9 cellular contexts compared by ENCODE assay signal in genomic region chr12:75390156-75390898, GRCh38. TPM values are rescaled to one million over a fixed set of nuclear protein-coding genes. Genes with fewer than 3 reads are reported as not detected.
DNase-seq lines count a peak whose midpoint lies in the region; ATAC-seq, FAIRE-seq and TF ChIP-seq lines count a peak whose summit lies in the region.
"Had no signal": no experiment of that assay in that cellular context is flagged by ENCODE, and none has a peak within 500 bp of the region (broad histone marks: within the 10 kb centered on the region; RNA-seq: fewer than 3 reads in every experiment).

No MANE protein-coding gene starts in this region.

- no peak for FAIRE-seq in GM12892 (lab: Jason Lieb, UNC)

- ATAC-seq in T-helper 17 cell (no peak), right cardiac atrium (peak in 1 of 2 donors; percentile 15)
- no peak for ATAC-seq in stimulated activated naive B cell treated with anti-CD40 and anti-IgM and Interleukin-4, amounts not matched to agents 10 μg/mL and 1 μg/mL and 100 μg/mL, for 72 hours (replicated peaks)

- no peak for TF ChIP-seq POLR2A in GM12892 (IDR thresholded peaks at IDR 0.05; ENCODE audit: low read depth, low read length)

- H3K4me3 Mint-ChIP-seq in activated naive CD4-positive, alpha-beta T cell treated with anti-CD3 and anti-CD28 coated beads for 36 hours: peak overlapping the region; percentile 87
- H3K4me3 Mint-ChIP-seq in T-helper 17 cell: peak overlapping the region; percentile 90
- peak overlapping the region; percentile 90 to 92 for H3K4me3 Mint-ChIP-seq in stimulated activated naive B cell treated with anti-CD40 and anti-IgM and Interleukin-4, amounts not matched to agents 10 μg/mL and 1 μg/mL and 100 μg/mL, for 72 hours

- H3K27ac ChIP-seq in right cardiac atrium (ENCODE audit: low read length) (no peak overlapping the region), WERI-Rb-1 (no peak overlapping the region)

- peak overlapping the region; percentile 89 for H3K27ac Mint-ChIP-seq in activated naive CD4-positive, alpha-beta T cell treated with anti-CD3 and anti-CD28 coated beads for 36 hours
- peak overlapping the region; percentile 95 for H3K27ac Mint-ChIP-seq in T-helper 17 cell
- peak overlapping the region; percentile 97 for H3K27ac Mint-ChIP-seq in stimulated activated naive B cell treated with anti-CD40 and anti-IgM and Interleukin-4, amounts not matched to agents 10 μg/mL and 1 μg/mL and 100 μg/mL, for 72 hours

- no peaks in the 10 kb centered on the region for H3K36me3 ChIP-seq in WERI-Rb-1

- CTCF ChIA-PET in activated naive CD4-positive, alpha-beta T cell treated with anti-CD3 and anti-CD28 coated beads for 36 hours (lab: Charles Lee): interaction anchor here (1.3 to 1.9 kb wide), 5 partner anchors 56 to 95 kb away, joined by 3 to 10 read pairs (median 5); partner anchors contain the start of gene GLIPR1

- no peak for TF ChIP-seq CTCF in WERI-Rb-1 (IDR thresholded peaks at IDR 0.05; ENCODE audit: low read depth, low read length)

- no peaks in the 10 kb centered on the region for H3K9me3 ChIP-seq in T-helper 17 cell (ENCODE audit: control insufficient read depth, low read length, poor library complexity, severe bottlenecking)
- H3K9me3 ChIP-seq in right cardiac atrium (ENCODE audit: control insufficient read depth, low read length): no peaks in the 10 kb centered on the region
- no peaks in the 10 kb centered on the region for H3K9me3 ChIP-seq in WERI-Rb-1 (ENCODE audit: severe bottlenecking)

- peaks cover 2% of the 10 kb centered on the region for H3K36me3 Mint-ChIP-seq in activated naive CD4-positive, alpha-beta T cell treated with anti-CD3 and anti-CD28 coated beads for 36 hours (ENCODE audit: low read depth)
- H3K36me3 Mint-ChIP-seq in T-helper 17 cell (ENCODE audit: low read depth): no peaks in the 10 kb centered on the region
- H3K36me3 Mint-ChIP-seq in stimulated activated naive B cell treated with anti-CD40 and anti-IgM and Interleukin-4, amounts not matched to agents 10 μg/mL and 1 μg/mL and 100 μg/mL, for 72 hours: peaks cover 0 to 7% of the 10 kb centered on the region in 2 donors

- WGBS in right cardiac atrium: 32% methylated on average over 6 of the region's 6 CpGs

- H3K4me3 ChIP-seq in right cardiac atrium (ENCODE audit: low read length) (peak overlapping the region; percentile 65), WERI-Rb-1 (ENCODE audit: low read depth, low read length) (no peak overlapping the region; the same call in 1 of the 2 replicates)

- DNase-seq in activated naive CD4-positive, alpha-beta T cell treated with anti-CD3 and anti-CD28 coated beads for 36 hours: no peak
- no peak for DNase-seq in activated naive CD4-positive, alpha-beta T cell treated with Interleukin-2 at 50 U/mL for 16 hours
- DNase-seq in T-helper 17 cell (no peak), right cardiac atrium (no peak), GM12892 (ENCODE audit: insufficient read length) (no peak), WERI-Rb-1 (no peak)
- DNase-seq in stimulated activated naive B cell treated with anti-CD40 and anti-IgM and Interleukin-4, amounts not matched to agents 10 μg/mL and 1 μg/mL and 100 μg/mL, for 72 hours: no peak
- DNase-seq in effector CD4-positive, alpha-beta T cell: no peak

- H3K27me3 Mint-ChIP-seq in activated naive CD4-positive, alpha-beta T cell treated with anti-CD3 and anti-CD28 coated beads for 36 hours (ENCODE audit: low read depth): no peaks in the 10 kb centered on the region
- no peaks in the 10 kb centered on the region for H3K27me3 Mint-ChIP-seq in T-helper 17 cell
- no peaks in the 10 kb centered on the region for H3K27me3 Mint-ChIP-seq in stimulated activated naive B cell treated with anti-CD40 and anti-IgM and Interleukin-4, amounts not matched to agents 10 μg/mL and 1 μg/mL and 100 μg/mL, for 72 hours

- H3K4me1 Mint-ChIP-seq in activated naive CD4-positive, alpha-beta T cell treated with anti-CD3 and anti-CD28 coated beads for 36 hours (ENCODE audit: low read depth): peaks cover 24% of the 10 kb centered on the region
- peaks cover 29% of the 10 kb centered on the region for H3K4me1 Mint-ChIP-seq in T-helper 17 cell
- H3K4me1 Mint-ChIP-seq in stimulated activated naive B cell treated with anti-CD40 and anti-IgM and Interleukin-4, amounts not matched to agents 10 μg/mL and 1 μg/mL and 100 μg/mL, for 72 hours: peaks cover 17 to 38% of the 10 kb centered on the region in 2 donors

- H3K9me3 Mint-ChIP-seq in activated naive CD4-positive, alpha-beta T cell treated with anti-CD3 and anti-CD28 coated beads for 36 hours: no peaks in the 10 kb centered on the region
- peaks cover 0 to 2% of the 10 kb centered on the region in 2 donors for H3K9me3 Mint-ChIP-seq in stimulated activated naive B cell treated with anti-CD40 and anti-IgM and Interleukin-4, amounts not matched to agents 10 μg/mL and 1 μg/mL and 100 μg/mL, for 72 hours

- H3K27me3 ChIP-seq in right cardiac atrium (ENCODE audit: control insufficient read depth, insufficient read depth) (no peaks in the 10 kb centered on the region), WERI-Rb-1 (ENCODE audit: insufficient read depth, low read depth, severe bottlenecking) (no peaks in the 10 kb centered on the region)

- no peaks in the 10 kb centered on the region for H3K4me1 ChIP-seq in right cardiac atrium (ENCODE audit: control insufficient read depth, insufficient read depth, low read length)

- intact Hi-C loops in activated naive CD4-positive, alpha-beta T cell treated with anti-CD3 and anti-CD28 coated beads for 36 hours (cut with micrococcal nuclease): loop anchor here (1.0 to 10.0 kb wide), 6 partner anchors 30 to 1372 kb away; partner anchors contain the start of genes KRR1, OSBPL8, PHLDA1 and ZDHHC17
- intact Hi-C loops in right cardiac atrium (cut with DNase I): loop anchor here in 2 of 4 donors (5.0 to 10.0 kb wide), 2 partner anchors 58 to 94 kb away; partner anchors contain the start of genes CAPS2 (in 1 of the 2), GLIPR1 (in 1 of the 2) and GLIPR1L1 (in 1 of the 2)

RNA-seq across cellular contexts. Expression of gene GLIPR1L2, which starts 0.6 kb away (rescaled TPM):
- total RNA-seq in activated naive CD4-positive, alpha-beta T cell treated with anti-CD3 and anti-CD28 coated beads for 36 hours: under 1 TPM; 0.33 to 0.35 TPM
- total RNA-seq in T-helper 17 cell (1 to 10 TPM in 1 of 2 donors, under 1 TPM in 1; 0.50 to 1.5 TPM), right cardiac atrium (1 to 10 TPM; 1.8 to 2.8 (median 2.4) TPM)
- polyA plus RNA-seq in right cardiac atrium: 2.1 TPM
- 0.36 TPM for polyA plus RNA-seq in GM12892 (2012; ENCODE audit: missing spikeins)

RNA-seq across cellular contexts. Expression of gene GLIPR1L1, which starts 55.9 kb away (rescaled TPM):
- not detected for total RNA-seq in activated naive CD4-positive, alpha-beta T cell treated with anti-CD3 and anti-CD28 coated beads for 36 hours
- not detected for total RNA-seq in T-helper 17 cell
- not detected for total RNA-seq in right cardiac atrium
- polyA plus RNA-seq in right cardiac atrium: not detected
- 0.85 TPM for polyA plus RNA-seq in GM12892 (2012; ENCODE audit: missing spikeins)
- total RNA-seq: dermis microvascular lymphatic vessel endothelial cell had no signal
